Comparison of ENCODE assay signal across 9 cellular contexts in genomic region chr14:26595922-26596721, GRCh38. TPM values are rescaled to one million over a fixed set of nuclear protein-coding genes. Genes with fewer than 3 reads are reported as not detected.
A peak's percentile ranks its signal among the peaks of the same experiment; 100 is the strongest.
DNase-seq lines count a peak whose midpoint lies in the region; ATAC-seq, FAIRE-seq and TF ChIP-seq lines count a peak whose summit lies in the region.
"Had no signal": no experiment of that assay in that cellular context is flagged by ENCODE, and none has a peak within 500 bp of the region (broad histone marks: within the 10 kb centered on the region; RNA-seq: fewer than 3 reads in every experiment).

No MANE protein-coding gene starts in this region.

- H3K4me3 Mint-ChIP-seq in progenitor cell of endocrine pancreas (ENCODE audit: low read depth): peak overlapping the region; percentile 87

- peak overlapping the region; percentile 94 for H3K27ac Mint-ChIP-seq in progenitor cell of endocrine pancreas
- H3K27ac Mint-ChIP-seq: T-cell had no signal

- peaks cover 20% of the 10 kb centered on the region for H3K27me3 Mint-ChIP-seq in progenitor cell of endocrine pancreas

- no peak for DNase-seq in D721Med (ENCODE audit: insufficient read length, low spot score)
- peak; percentile 33 for DNase-seq in NCI-H69 (lab: John Stamatoyannopoulos, UW)
- peak; percentile 36 for DNase-seq in fibroblast of peridontal ligament (ENCODE audit: extremely low read depth)
- DNase-seq in progenitor cell of endocrine pancreas (ENCODE audit: low spot score, unreplicated experiment): no peak
- no peak for DNase-seq in NOMO-1 (lab: John Stamatoyannopoulos, UW; ENCODE audit: unreplicated experiment in 2 of 2)
- no peak for DNase-seq in GM03348 (ENCODE audit: low spot score)
- DNase-seq: T-cell had no signal

- TF ChIP-seq CTCF in D721Med (IDR thresholded peaks at IDR 0.05; ENCODE audit: insufficient read depth, missing control alignments) (no peak), progenitor cell of endocrine pancreas (IDR thresholded peaks at IDR 0.05; ENCODE audit: unreplicated experiment) (no peak)

- no peaks in the 10 kb centered on the region for H3K36me3 Mint-ChIP-seq in progenitor cell of endocrine pancreas (ENCODE audit: insufficient read depth)
- H3K36me3 Mint-ChIP-seq: T-cell had no signal

- H3K4me1 Mint-ChIP-seq in progenitor cell of endocrine pancreas (ENCODE audit: low read depth): peaks cover 15% of the 10 kb centered on the region
- H3K4me1 Mint-ChIP-seq: T-cell had no signal

- FAIRE-seq in D721Med (lab: Jason Lieb, UNC): peak; percentile 95

- H3K9me3 Mint-ChIP-seq in progenitor cell of endocrine pancreas (ENCODE audit: low read depth): no peaks in the 10 kb centered on the region

- ATAC-seq in GM18861 (IDR thresholded peaks at IDR 0.05; ENCODE audit: unreplicated experiment) (no peak), GM18868 (IDR thresholded peaks at IDR 0.05; ENCODE audit: unreplicated experiment) (no peak)
- ATAC-seq: T-cell had no signal

RNA-seq across cellular contexts. Expression of gene NOVA1, which starts 1.7 kb away (rescaled TPM):
- total RNA-seq in progenitor cell of endocrine pancreas: 21.6 and 23.7 TPM in 2 replicates

Comparison
In these comparisons a context has a peak if more than half of its experiments do, and no peak if none do; other contexts are left out.
1. DNase-seq: peak in NCI-H69 (single experiment) and fibroblast of peridontal ligament (single experiment); none in D721Med (single experiment), progenitor cell of endocrine pancreas (single experiment), NOMO-1 (0 of 2) and GM03348 (single experiment).